In genomic region chr6:53069431-53069830, GRCh38 we compare ENCODE assay signal across 16 cellular contexts. TPM values are rescaled to one million over a fixed set of nuclear protein-coding genes. Genes with fewer than 3 reads are reported as not detected.
DNase-seq lines count a peak whose midpoint lies in the region; ATAC-seq, FAIRE-seq and TF ChIP-seq lines count a peak whose summit lies in the region.
"Had no signal": no experiment of that assay in that cellular context is flagged by ENCODE, and none has a peak within 500 bp of the region (broad histone marks: within the 10 kb centered on the region; RNA-seq: fewer than 3 reads in every experiment).

No MANE protein-coding gene starts in this region.

- BruUV-seq in K562 (replicated peaks; lab: Mats Ljungman, UMichigan) = no TSS peak

- H3K9ac ChIP-seq in K562 (ENCODE audit: insufficient read depth in 1 of 2, low read depth in 2 of 2, low read length in 2 of 2) = no peak overlapping the region
- H3K9ac ChIP-seq: BLaER1 had no signal

- H3K27ac Mint-ChIP-seq in activated CD8-positive, alpha-beta T cell treated with anti-CD3 and anti-CD28 coated beads for 36 hours = peak overlapping the region; percentile 7
- H3K27ac Mint-ChIP-seq in activated CD8-positive, alpha-beta T cell treated with anti-CD3 and anti-CD28 coated beads, Interleukin-2, amount 10 ng/mL, durations not matched to agents 7 days and 5 days = no peak overlapping the region
- H3K27ac Mint-ChIP-seq in neural crest cell (ENCODE audit: unreplicated experiment) = no peak overlapping the region
- H3K27ac Mint-ChIP-seq: H9 had no signal

- peaks cover 52% of the 10 kb centered on the region for H3K36me3 ChIP-seq in K562 (ENCODE audit: control insufficient read depth, insufficient read depth, low read length)

- CTCF ChIA-PET in activated CD8-positive, alpha-beta T cell treated with anti-CD3 and anti-CD28 coated beads for 36 hours (lab: Charles Lee) = interaction anchor here (1.6 kb wide), 1 partner anchor 15 kb away, joined by 3 read pairs; no protein-coding TSS in a partner anchor
- CTCF ChIA-PET in activated CD8-positive, alpha-beta T cell treated with anti-CD3 and anti-CD28 coated beads, Interleukin-2, amount 10 ng/mL, durations not matched to agents 7 days and 5 days (lab: Charles Lee) = interaction anchor here (2.1 kb wide), 1 partner anchor 73 kb away, joined by 7 read pairs; the partner anchor contains the start of gene GSTA4
- CTCF ChIA-PET in A549 (lab: Yijun Ruan, JAX) = interaction anchor here (4.1 kb wide), 1 partner anchor 74 kb away, joined by 16 read pairs; the partner anchor contains the start of gene GSTA4
- CTCF ChIA-PET in K562 (lab: Yijun Ruan, JAX; ENCODE audit: low intra/inter-chr PET ratio) = no interaction called here

- no peak overlapping the region for H3K4me3 ChIP-seq in A549
- H3K4me3 ChIP-seq in K562 = no peak overlapping the region
- H3K4me3 ChIP-seq: BLaER1 had no signal

- in situ Hi-C loops in K562 (cut with MboI) = no loop called here

- no peak for TF ChIP-seq CTCF in activated CD8-positive, alpha-beta T cell treated with anti-CD3 and anti-CD28 coated beads for 36 hours (IDR thresholded peaks at IDR 0.05)
- TF ChIP-seq CTCF in A549 (IDR thresholded peaks at IDR 0.05) (no peak), K562 (IDR thresholded peaks at IDR 0.05 in 2 of 3, conservative IDR thresholded peaks at IDR 0.05 in 1 of 3; ENCODE audit: insufficient read depth in 2 of 3, low read depth in 1 of 3, low read length in 3 of 3) (no peak), neural crest cell (conservative IDR thresholded peaks at IDR 0.05) (no peak)

- DNase-seq in activated CD8-positive, alpha-beta T cell treated with anti-CD3 and anti-CD28 coated beads for 36 hours = no peak
- no peak for DNase-seq in activated CD8-positive, alpha-beta T cell treated with anti-CD3 and anti-CD28 coated beads, Interleukin-2, amount 10 ng/mL, durations not matched to agents 7 days and 5 days
- DNase-seq in A549 (ENCODE audit: low read depth in 1 of 2, low spot score in 1 of 2) (no peak), K562 (ENCODE audit: extremely low read depth in 1 of 4, low spot score in 3 of 4) (no peak), neural crest cell (ENCODE audit: low read depth, low spot score) (no peak), NCI-H69 (lab: John Stamatoyannopoulos, UW) (no peak), NK-92 (lab: John Stamatoyannopoulos, UW; ENCODE audit: unreplicated experiment) (no peak)
- DNase-seq: AML-193; CD4-positive, CD25-positive, alpha-beta regulatory T cell; DMS79; GOT3; H9 had no signal

- H3K27ac ChIP-seq in A549 (no peak overlapping the region), K562 (ENCODE audit: extremely low read depth, low read depth, low read length) (no peak overlapping the region)
- H3K27ac ChIP-seq: 22Rv1, BLaER1 had no signal

- no peaks in the 10 kb centered on the region for H4K20me1 ChIP-seq in K562 (replicated peaks; ENCODE audit: control insufficient read depth, insufficient read depth, low read length)

- H3K4me2 ChIP-seq in A549 = no peak overlapping the region
- H3K4me2 ChIP-seq in K562 (ENCODE audit: insufficient read depth, low read length) = no peak overlapping the region
- H3K4me2 ChIP-seq: BLaER1 had no signal

- TF ChIP-seq EP300 in A549 (IDR thresholded peaks at IDR 0.05) = no peak
- no peak for TF ChIP-seq EP300 in K562 (IDR thresholded peaks at IDR 0.05; ENCODE audit: low read length)

- no peak for TF ChIP-seq POLR2A in A549 (IDR thresholded peaks at IDR 0.05; ENCODE audit: low read length)
- no peak for TF ChIP-seq POLR2A in K562 (conservative IDR thresholded peaks at IDR 0.05)

- 79% methylated on average over 1 of the region's 1 CpG for WGBS in A549 (ENCODE audit: missing lambda C conversion rate)
- 30% methylated on average over 1 of the region's 1 CpG for WGBS in K562 (ENCODE audit: insufficient coverage, low coverage, missing lambda C conversion rate)

- POLR2A ChIA-PET in activated CD8-positive, alpha-beta T cell treated with anti-CD3 and anti-CD28 coated beads for 36 hours (lab: Charles Lee) = no interaction called here
- POLR2A ChIA-PET in activated CD8-positive, alpha-beta T cell treated with anti-CD3 and anti-CD28 coated beads, Interleukin-2, amount 10 ng/mL, durations not matched to agents 7 days and 5 days (lab: Charles Lee) = no interaction called here
- POLR2A ChIA-PET in A549 (lab: Yijun Ruan, JAX) (no interaction called here), K562 (lab: Yijun Ruan, JAX) (no interaction called here)

- FAIRE-seq in A549 (lab: Jason Lieb, UNC) (no peak), K562 (lab: Jason Lieb, UNC) (no peak)
- FAIRE-seq: GM12891 had no signal

- ATAC-seq in activated CD8-positive, alpha-beta T cell treated with anti-CD3 and anti-CD28 coated beads for 36 hours = no peak
- ATAC-seq in activated CD8-positive, alpha-beta T cell treated with anti-CD3 and anti-CD28 coated beads, Interleukin-2, amount 10 ng/mL, durations not matched to agents 7 days and 5 days = no peak
- no peak for ATAC-seq in A549
- ATAC-seq in K562 = no peak
- ATAC-seq in HG03432 (IDR thresholded peaks at IDR 0.05; ENCODE audit: unreplicated experiment) = no peak

- H3K9me1 ChIP-seq in K562 (ENCODE audit: control insufficient read depth, insufficient read depth, low read length) = no peaks in the 10 kb centered on the region

- H3K79me2 ChIP-seq in K562 (ENCODE audit: control insufficient read depth, insufficient read depth, low read length) = peaks cover 60% of the 10 kb centered on the region

- no peaks in the 10 kb centered on the region for H3K27me3 ChIP-seq in K562 (ENCODE audit: control insufficient read depth in 2 of 2, insufficient read depth in 2 of 2, low read length in 2 of 2)
- H3K27me3 ChIP-seq: BLaER1 had no signal

- peaks cover 42% of the 10 kb centered on the region for H3K4me1 Mint-ChIP-seq in activated CD8-positive, alpha-beta T cell treated with anti-CD3 and anti-CD28 coated beads for 36 hours (ENCODE audit: low read depth)
- H3K4me1 Mint-ChIP-seq in activated CD8-positive, alpha-beta T cell treated with anti-CD3 and anti-CD28 coated beads, Interleukin-2, amount 10 ng/mL, durations not matched to agents 7 days and 5 days (ENCODE audit: low read depth) = peaks cover 27% of the 10 kb centered on the region
- H3K4me1 Mint-ChIP-seq in neural crest cell = peaks cover 22% of the 10 kb centered on the region

- intact Hi-C loops in activated CD8-positive, alpha-beta T cell treated with anti-CD3 and anti-CD28 coated beads for 36 hours (cut with micrococcal nuclease) = no loop called here
- intact Hi-C loops in K562 (cut with micrococcal nuclease) = no loop called here

- TF ChIP-seq RAD21 in A549 (conservative IDR thresholded peaks at IDR 0.05 in 1 of 2, IDR thresholded peaks at IDR 0.05 in 1 of 2) (no peak), K562 (CRISPR knock-in tag; conservative IDR thresholded peaks at IDR 0.05 in 1 of 2, IDR thresholded peaks at IDR 0.05 in 1 of 2) (no peak)

- H3K36me3 Mint-ChIP-seq in activated CD8-positive, alpha-beta T cell treated with anti-CD3 and anti-CD28 coated beads for 36 hours (ENCODE audit: low read depth) = peaks cover 9% of the 10 kb centered on the region
- peaks cover 21% of the 10 kb centered on the region for H3K36me3 Mint-ChIP-seq in activated CD8-positive, alpha-beta T cell treated with anti-CD3 and anti-CD28 coated beads, Interleukin-2, amount 10 ng/mL, durations not matched to agents 7 days and 5 days (ENCODE audit: low read depth)
- H3K36me3 Mint-ChIP-seq in neural crest cell (ENCODE audit: low read depth) = peaks cover 8% of the 10 kb centered on the region

- no peak overlapping the region for H2AFZ ChIP-seq in K562 (ENCODE audit: low read depth, low read length)

- H3K4me1 ChIP-seq in A549 (peaks cover 18% of the 10 kb centered on the region; the same call in 2 of the 3 replicates), K562 (replicated peaks in 1 of 2; ENCODE audit: control insufficient read depth in 2 of 2, insufficient read depth in 2 of 2, low read length in 2 of 2) (peaks cover 14 to 16% of the 10 kb centered on the region in 2 experiments; a peak in 4 of 5 replicates)

- no peaks in the 10 kb centered on the region for H3K27me3 Mint-ChIP-seq in activated CD8-positive, alpha-beta T cell treated with anti-CD3 and anti-CD28 coated beads for 36 hours
- no peaks in the 10 kb centered on the region for H3K27me3 Mint-ChIP-seq in activated CD8-positive, alpha-beta T cell treated with anti-CD3 and anti-CD28 coated beads, Interleukin-2, amount 10 ng/mL, durations not matched to agents 7 days and 5 days (ENCODE audit: low read depth)
- no peaks in the 10 kb centered on the region for H3K27me3 Mint-ChIP-seq in neural crest cell (ENCODE audit: low read depth)
- H3K27me3 Mint-ChIP-seq: CD4-positive, CD25-positive, alpha-beta regulatory T cell had no signal

- no peak overlapping the region for H3K4me3 Mint-ChIP-seq in activated CD8-positive, alpha-beta T cell treated with anti-CD3 and anti-CD28 coated beads for 36 hours
- no peak overlapping the region for H3K4me3 Mint-ChIP-seq in activated CD8-positive, alpha-beta T cell treated with anti-CD3 and anti-CD28 coated beads, Interleukin-2, amount 10 ng/mL, durations not matched to agents 7 days and 5 days
- peak overlapping the region; percentile 61 for H3K4me3 Mint-ChIP-seq in neural crest cell
- H3K4me3 Mint-ChIP-seq: H9 had no signal

- H3K9me3 Mint-ChIP-seq in activated CD8-positive, alpha-beta T cell treated with anti-CD3 and anti-CD28 coated beads for 36 hours = no peaks in the 10 kb centered on the region
- no peaks in the 10 kb centered on the region for H3K9me3 Mint-ChIP-seq in activated CD8-positive, alpha-beta T cell treated with anti-CD3 and anti-CD28 coated beads, Interleukin-2, amount 10 ng/mL, durations not matched to agents 7 days and 5 days (ENCODE audit: insufficient read depth)
- no peaks in the 10 kb centered on the region for H3K9me3 Mint-ChIP-seq in neural crest cell
- H3K9me3 Mint-ChIP-seq: CD4-positive, CD25-positive, alpha-beta regulatory T cell; H9 had no signal

- no peaks in the 10 kb centered on the region for H3K9me3 ChIP-seq in A549
- no peaks in the 10 kb centered on the region for H3K9me3 ChIP-seq in K562 (replicated peaks; ENCODE audit: control insufficient read depth, insufficient read depth, low read depth, low read length)
- H3K9me3 ChIP-seq: BLaER1 had no signal

RNA-seq across cellular contexts. Expression of gene FBXO9, which starts 4.2 kb away (rescaled TPM):
- 10 to 100 TPM; 40.8 to 41.6 TPM for total RNA-seq in activated CD8-positive, alpha-beta T cell treated with anti-CD3 and anti-CD28 coated beads for 36 hours
- total RNA-seq in activated CD8-positive, alpha-beta T cell treated with anti-CD3 and anti-CD28 coated beads, Interleukin-2, amount 10 ng/mL, durations not matched to agents 7 days and 5 days = 10 to 100 TPM; 54.8 to 56.8 TPM
- polyA plus RNA-seq in A549 (2011; rRNA removed) (67.6 and 72.1 TPM in 2 replicates), A549 (2017; fragmentation: RNase III; extraction: RNeasy Plus Mini Kit Qiagen cat#74134 plus additional on column Dnase treatment) (30.2 to 34.0 TPM (median 32.1 TPM) in 3 replicates), K562 (2011; rRNA removed) (80.2 and 80.9 TPM in 2 replicates), K562 (2014; fragmentation: Illumina TruSeq; extraction: Trizol) (53.6 and 61.7 TPM in 2 replicates), K562 (2014; fragmentation: Nextera tagmentation; extraction: Ambion mirVana) (10 to 100 TPM; 10.1 to 12.6 TPM), K562 (2014; rRNA removed) (48.3 and 51.4 TPM in 2 replicates)
- 35.5 and 39.3 TPM in 2 replicates for polyA plus RNA-seq in A549 (2012; cell fraction: cytosol; rRNA removed)
- 52.1 and 80.7 TPM in 2 replicates for polyA plus RNA-seq in A549 (2012; cell fraction: nucleus; rRNA removed)
- polyA minus RNA-seq in A549 (2011; rRNA and poly(A)+ RNA removed) = 39.6 and 46.9 TPM in 2 replicates
- total RNA-seq in K562 (2011; cell fraction: chromatin; rRNA removed; ENCODE audit: low replicate concordance) = 68.9 and 142 TPM in 2 replicates
- 43.7 and 53.2 TPM in 2 replicates for total RNA-seq in K562 (2011; cell fraction: nucleolus; rRNA removed)
- total RNA-seq in K562 (2011; cell fraction: nucleoplasm; rRNA removed) = 78.5 and 91.2 TPM in 2 replicates
- total RNA-seq in K562 (2014; rRNA removed) (27.6 and 44.5 TPM in 2 replicates), K562 (2014; rRNA removed; fragmentation: Illumina TruSeq; extraction: Trizol) (52.5 and 61.7 TPM in 2 replicates), K562 (2015; rRNA removed; fragmentation: Illumina TruSeq; extraction: Trizol) (49.6 and 52.6 TPM in 2 replicates), K562 (2021) (79.9 and 85.3 TPM in 2 replicates), neural crest cell (48.3 and 62.4 TPM in 2 replicates)
- polyA plus RNA-seq in K562 (2011; cell fraction: cytosol; rRNA removed) = 53.7 and 90.4 TPM in 2 replicates
- polyA plus RNA-seq in K562 (2011; cell fraction: nucleus; rRNA removed) = 177 and 213 TPM in 2 replicates
- 49.3 and 53.3 TPM in 2 replicates for polyA plus RNA-seq in K562 (2012)
- polyA minus RNA-seq in K562 (2011; rRNA and poly(A)+ RNA removed) = 50.4 and 59.4 TPM in 2 replicates
- 24.3 and 26.5 TPM in 2 replicates for polyA minus RNA-seq in K562 (2011; cell fraction: cytosol; rRNA and poly(A)+ RNA removed)
- 41.7 and 73.0 TPM in 2 replicates for polyA minus RNA-seq in K562 (2011; cell fraction: nucleus; rRNA and poly(A)+ RNA removed)

RNA-seq across cellular contexts. Expression of gene CILK1, which starts 7.8 kb away (rescaled TPM):
- 1 to 10 TPM; 6.2 to 6.6 TPM for total RNA-seq in activated CD8-positive, alpha-beta T cell treated with anti-CD3 and anti-CD28 coated beads for 36 hours
- 1 to 10 TPM; 4.1 TPM for total RNA-seq in activated CD8-positive, alpha-beta T cell treated with anti-CD3 and anti-CD28 coated beads, Interleukin-2, amount 10 ng/mL, durations not matched to agents 7 days and 5 days
- polyA plus RNA-seq in A549 (2011; rRNA removed) (7.4 and 7.9 TPM in 2 replicates), A549 (2017; fragmentation: RNase III; extraction: RNeasy Plus Mini Kit Qiagen cat#74134 plus additional on column Dnase treatment) (1.8 to 2.1 TPM (median 1.9 TPM) in 3 replicates), K562 (2011; rRNA removed) (4.3 and 4.4 TPM in 2 replicates), K562 (2014; fragmentation: Illumina TruSeq; extraction: Trizol) (4.5 and 5.0 TPM in 2 replicates), K562 (2014; fragmentation: Nextera tagmentation; extraction: Ambion mirVana) (1 to 10 TPM; 1.4 to 1.6 TPM), K562 (2014; rRNA removed) (3.5 and 4.1 TPM in 2 replicates)
- polyA plus RNA-seq in A549 (2012; cell fraction: cytosol; rRNA removed) = 1.6 and 2.1 TPM in 2 replicates
- polyA plus RNA-seq in A549 (2012; cell fraction: nucleus; rRNA removed) = 0.86 and 1.3 TPM in 2 replicates
- polyA minus RNA-seq in A549 (2011; rRNA and poly(A)+ RNA removed) = 5.1 and 5.4 TPM in 2 replicates
- 1.5 and 2.2 TPM in 2 replicates for total RNA-seq in K562 (2011; cell fraction: chromatin; rRNA removed; ENCODE audit: low replicate concordance)
- total RNA-seq in K562 (2011; cell fraction: nucleolus; rRNA removed) = 0.79 and 1.0 TPM in 2 replicates
- 1.2 and 2.1 TPM in 2 replicates for total RNA-seq in K562 (2011; cell fraction: nucleoplasm; rRNA removed)
- total RNA-seq in K562 (2014; rRNA removed) (2.0 and 2.9 TPM in 2 replicates), K562 (2014; rRNA removed; fragmentation: Illumina TruSeq; extraction: Trizol) (4.9 and 5.0 TPM in 2 replicates), K562 (2015; rRNA removed; fragmentation: Illumina TruSeq; extraction: Trizol) (4.3 TPM in 2 replicates), K562 (2021) (4.4 and 4.5 TPM in 2 replicates), neural crest cell (15.7 and 16.1 TPM in 2 replicates)
- polyA plus RNA-seq in K562 (2011; cell fraction: cytosol; rRNA removed) = 1.7 and 2.8 TPM in 2 replicates
- polyA plus RNA-seq in K562 (2011; cell fraction: nucleus; rRNA removed) = 1.9 and 2.3 TPM in 2 replicates
- 2.0 and 2.8 TPM in 2 replicates for polyA plus RNA-seq in K562 (2012)
- 4.6 and 5.9 TPM in 2 replicates for polyA minus RNA-seq in K562 (2011; rRNA and poly(A)+ RNA removed)
- 2.4 and 3.5 TPM in 2 replicates for polyA minus RNA-seq in K562 (2011; cell fraction: cytosol; rRNA and poly(A)+ RNA removed)
- 1.1 and 2.2 TPM in 2 replicates for polyA minus RNA-seq in K562 (2011; cell fraction: nucleus; rRNA and poly(A)+ RNA removed)
